ENCODE assay signal across 21 cellular contexts in genomic region chr10:133164816-133165555, GRCh38. TPM values are rescaled to one million over a fixed set of nuclear protein-coding genes. Genes with fewer than 3 reads are reported as not detected.
A peak's percentile ranks its signal among the peaks of the same experiment; 100 is the strongest.
DNase-seq lines count a peak whose midpoint lies in the region; ATAC-seq and TF ChIP-seq lines count a peak whose summit lies in the region.
"Had no signal": no experiment of that assay in that cellular context is flagged by ENCODE, and none has a peak within 500 bp of the region (broad histone marks: within the 10 kb centered on the region; RNA-seq: fewer than 3 reads in every experiment).

No MANE protein-coding gene starts in this region.

- H3K27ac ChIP-seq in HEK293 (ENCODE audit: extremely low read depth, low read depth, low read length): no peak overlapping the region

- H3K4me3 ChIP-seq in HEK293 (ENCODE audit: low read depth, low read length): no peak overlapping the region
- H3K4me3 ChIP-seq: HAP-1, K562 had no signal

- TF ChIP-seq CTCF in HEK293 (tag by site-specific recombination; IDR thresholded peaks at IDR 0.05): no peak

- H3K9me3 ChIP-seq in HEK293 (ENCODE audit: control insufficient read depth, insufficient read depth, low read depth, low read length): no peaks in the 10 kb centered on the region
- H3K9me3 ChIP-seq: HAP-1 had no signal

- H3K27me3 Mint-ChIP-seq in effector memory CD8-positive, alpha-beta T cell: peaks cover 9 to 38% of the 10 kb centered on the region in 2 donors
- H3K27me3 Mint-ChIP-seq: CD4-positive, CD25-positive, alpha-beta regulatory T cell had no signal

- no peaks in the 10 kb centered on the region for H3K36me3 Mint-ChIP-seq in effector memory CD8-positive, alpha-beta T cell (ENCODE audit: insufficient read depth)
- H3K36me3 Mint-ChIP-seq: CD4-positive, CD25-positive, alpha-beta regulatory T cell had no signal

- H3K4me1 Mint-ChIP-seq in effector memory CD8-positive, alpha-beta T cell (ENCODE audit: low read depth in 2 of 2): peaks cover 3 to 8% of the 10 kb centered on the region in 2 donors

- peak; percentile 59 for DNase-seq in activated effector memory CD4-positive, alpha-beta T cell treated with anti-CD3 and anti-CD28 coated beads, Interleukin-2, amount 50 U/mL, for 16 hours
- DNase-seq in activated effector memory CD4-positive, alpha-beta T cell treated with Interleukin-2 at 50 U/mL for 16 hours: no peak
- peak; percentile 86 for DNase-seq in mesenteric fat pad (ENCODE audit: low spot score)
- DNase-seq in sciatic nerve (ENCODE audit: low spot score): peak; percentile 46
- DNase-seq in activated CD4-positive, CD25-positive, alpha-beta regulatory T cell (lab: John Stamatoyannopoulos, UW): no peak
- DNase-seq in effector memory CD8-positive, alpha-beta T cell: no peak
- DNase-seq in NCI-H748 treated with DMSO at 0.1 percent for 48 hours (lab: John Stamatoyannopoulos, UW): no peak
- DNase-seq: 8988T; CD4-positive, CD25-positive, alpha-beta regulatory T cell; COR-L47; DMS 273 treated with DMSO at 0.1 percent for 48 hours; DND-41; NCI-H1105; NCI-H2081; NCI-H2171 treated with DMSO at 0.1 percent for 48 hours; NCI-H446; NCI-H526 treated with DMSO at 0.1 percent for 48 hours had no signal

- ATAC-seq in sciatic nerve: no peak
- ATAC-seq in effector memory CD8-positive, alpha-beta T cell (replicated peaks): no peak
- ATAC-seq: K562, Panc1 had no signal

- H3K4me3 Mint-ChIP-seq in effector memory CD8-positive, alpha-beta T cell: no peak overlapping the region
- H3K4me3 Mint-ChIP-seq: CD4-positive, CD25-positive, alpha-beta regulatory T cell had no signal

- H3K36me3 ChIP-seq in HEK293 (ENCODE audit: control insufficient read depth in 2 of 2, insufficient read depth in 1 of 2, low read length in 2 of 2): peaks cover 0 to 26% of the 10 kb centered on the region in 2 experiments; a peak in 1 of 3 replicates
- H3K36me3 ChIP-seq: HAP-1 had no signal

- intact Hi-C loops in sciatic nerve (cut with DNase I): no loop called here

- H3K27ac Mint-ChIP-seq in effector memory CD8-positive, alpha-beta T cell: no peak overlapping the region

- H3K9me3 Mint-ChIP-seq in effector memory CD8-positive, alpha-beta T cell: no peaks in the 10 kb centered on the region

- H3K4me1 ChIP-seq in HEK293 (ENCODE audit: control insufficient read depth, insufficient read depth, low read length): no peaks in the 10 kb centered on the region
- H3K4me1 ChIP-seq: HAP-1 had no signal

- CTCF ChIA-PET in HEK293 (lab: Yijun Ruan, JAX): no interaction called here

- POLR2A ChIA-PET in HEK293 (lab: Yijun Ruan, JAX): no interaction called here

TF ChIP-seq in HEK293, 187 proteins besides CTCF, POLR2A, EP300 and RAD21:
- no peak for TF ChIP-seq ZNF692 (tag by site-specific recombination; IDR thresholded peaks at IDR 0.05)
- no peak for TF ChIP-seq ZNF621 (tag by site-specific recombination; IDR thresholded peaks at IDR 0.05)
- 0 out of 2 replicates have a peak, but pooled peaks have one; percentile 16 for TF ChIP-seq KLF9 (tag by site-specific recombination; IDR thresholded peaks at IDR 0.05; ENCODE audit: low read depth)

RNA-seq across cellular contexts. Expression of gene KNDC1, which starts 5.0 kb away (rescaled TPM):
- total RNA-seq in mesenteric fat pad (0.13 TPM), sciatic nerve (7.1 TPM)

Comparison
In these comparisons a context has a peak if more than half of its experiments do, and no peak if none do; other contexts are left out.
1. DNase-seq: peak in activated effector memory CD4-positive, alpha-beta T cell treated with anti-CD3 and anti-CD28 coated beads, Interleukin-2, amount 50 U/mL, for 16 hours (single experiment), mesenteric fat pad (single experiment) and sciatic nerve (single experiment); none in activated effector memory CD4-positive, alpha-beta T cell treated with Interleukin-2 at 50 U/mL for 16 hours (single experiment), activated CD4-positive, CD25-positive, alpha-beta regulatory T cell (0 of 4), effector memory CD8-positive, alpha-beta T cell (0 of 3) and NCI-H748 treated with DMSO at 0.1 percent for 48 hours (single experiment).